In genomic region chr6:35797837-35798526, GRCh38 we compare ENCODE assay signal across 1 cellular context.
TF ChIP-seq lines count a peak whose summit lies in the region.

No MANE protein-coding gene starts in this region.

TF ChIP-seq in GM23338, 12 proteins besides CTCF, POLR2A, EP300 and RAD21 (continued from another document):
- TF ChIP-seq ZNF462 (CRISPR knock-in tag; IDR thresholded peaks at IDR 0.05) (no peak), NANOG (IDR thresholded peaks at IDR 0.05; ENCODE audit: borderline replicate concordance) (no peak), REST (IDR thresholded peaks at IDR 0.05; ENCODE audit: unreplicated experiment) (no peak), STAT1 (IDR thresholded peaks at IDR 0.05; ENCODE audit: unreplicated experiment) (no peak), ZNF331 (CRISPR knock-in tag; IDR thresholded peaks at IDR 0.05; ENCODE audit: low read depth) (no peak), EZH2phosphoT487 (IDR thresholded peaks at IDR 0.05; ENCODE audit: unreplicated experiment) (no peak), POLR2AphosphoS5 (IDR thresholded peaks at IDR 0.05; ENCODE audit: low read depth) (no peak), ZNF114 (CRISPR knock-in tag; IDR thresholded peaks at IDR 0.05) (no peak), ETS1 (IDR thresholded peaks at IDR 0.05) (no peak), JUNB (IDR thresholded peaks at IDR 0.05; ENCODE audit: unreplicated experiment) (no peak), EZH2 (IDR thresholded peaks at IDR 0.05; ENCODE audit: low read depth, unreplicated experiment) (no peak)
